ENCODE assay signal across 33 cellular contexts in genomic region chr14:105904379-105904778, GRCh38.
"Had no signal": no experiment of that assay in that cellular context is flagged by ENCODE, and none has a peak within 500 bp of the region (broad histone marks: within the 10 kb centered on the region; RNA-seq: fewer than 3 reads in every experiment).

No MANE protein-coding gene starts in this region.

- H2AFZ ChIP-seq: PC-9 had no signal

- H3K4me3 Mint-ChIP-seq: activated CD4-positive, alpha-beta T cell treated with anti-CD3 and anti-CD28 coated beads, Interleukin-2, amount 10 ng/mL, durations not matched to agents 24 days and 14 days; activated CD8-positive, alpha-beta T cell treated with anti-CD3 and anti-CD28 coated beads for 36 hours; activated naive CD4-positive, alpha-beta T cell treated with anti-CD3 and anti-CD28 coated beads, Interleukin-2, amount 50 U/mL, for 24 hours; activated naive CD8-positive, alpha-beta T cell treated with anti-CD3 and anti-CD28 coated beads, Interleukin-2, amount 10 ng/mL, durations not matched to agents 7 days and 5 days; activated T-cell treated with anti-CD3 and anti-CD28 coated beads, Interleukin-2, amount 50 U/mL, for 72 hours; activated T-helper 17 cell treated with anti-CD3 and anti-CD28 coated beads, Interleukin-2, amount 50 U/mL, for 72 hours had no signal

- H3K4me1 Mint-ChIP-seq: activated CD4-positive, alpha-beta T cell treated with anti-CD3 and anti-CD28 coated beads, Interleukin-2, amount 10 ng/mL, durations not matched to agents 24 days and 14 days; activated naive CD4-positive, alpha-beta T cell treated with anti-CD3 and anti-CD28 coated beads, Interleukin-2, amount 50 U/mL, for 24 hours; activated naive CD8-positive, alpha-beta T cell treated with anti-CD3 and anti-CD28 coated beads, Interleukin-2, amount 10 ng/mL, durations not matched to agents 7 days and 5 days; activated T-helper 17 cell treated with anti-CD3 and anti-CD28 coated beads, Interleukin-2, amount 50 U/mL, for 72 hours had no signal

- H3K27ac Mint-ChIP-seq: activated CD4-positive, alpha-beta T cell treated with anti-CD3 and anti-CD28 coated beads, Interleukin-2, amount 10 ng/mL, durations not matched to agents 24 days and 14 days; activated CD8-positive, alpha-beta T cell treated with anti-CD3 and anti-CD28 coated beads for 36 hours; activated naive CD4-positive, alpha-beta T cell treated with anti-CD3 and anti-CD28 coated beads, Interleukin-2, amount 50 U/mL, for 24 hours; activated naive CD8-positive, alpha-beta T cell treated with anti-CD3 and anti-CD28 coated beads, Interleukin-2, amount 10 ng/mL, durations not matched to agents 7 days and 5 days; activated T-cell treated with anti-CD3 and anti-CD28 coated beads, Interleukin-2, amount 50 U/mL, for 72 hours; activated T-helper 17 cell treated with anti-CD3 and anti-CD28 coated beads, Interleukin-2, amount 50 U/mL, for 72 hours had no signal

- H3K4me2 ChIP-seq: PC-9 had no signal

- H3K36me3 ChIP-seq: breast epithelium, MG63, SJCRH30, WERI-Rb-1 had no signal

- H3K4me3 ChIP-seq: body of pancreas, breast epithelium, K562, MG63, PC-9, SJCRH30, SK-N-MC had no signal

- H3K9me3 Mint-ChIP-seq: activated CD4-positive, alpha-beta T cell treated with anti-CD3 and anti-CD28 coated beads, Interleukin-2, amount 10 ng/mL, durations not matched to agents 24 days and 14 days; activated CD8-positive, alpha-beta T cell treated with anti-CD3 and anti-CD28 coated beads for 36 hours; activated naive CD4-positive, alpha-beta T cell treated with anti-CD3 and anti-CD28 coated beads, Interleukin-2, amount 50 U/mL, for 24 hours; activated naive CD8-positive, alpha-beta T cell treated with anti-CD3 and anti-CD28 coated beads, Interleukin-2, amount 10 ng/mL, durations not matched to agents 7 days and 5 days; activated T-cell treated with anti-CD3 and anti-CD28 coated beads, Interleukin-2, amount 50 U/mL, for 72 hours; activated T-helper 17 cell treated with anti-CD3 and anti-CD28 coated beads, Interleukin-2, amount 50 U/mL, for 72 hours had no signal

- DNase-seq: activated CD4-positive, alpha-beta T cell treated with anti-CD3 and anti-CD28 coated beads, Interleukin-2, amount 10 ng/mL, durations not matched to agents 24 days and 14 days; activated CD4-positive, alpha-beta T cell treated with anti-CD3 and anti-CD28 coated beads, Interleukin-2, amount 50 U/mL, for 4 hours; activated CD8-positive, alpha-beta T cell treated with anti-CD3 and anti-CD28 coated beads for 36 hours; activated effector memory CD4-positive, alpha-beta T cell treated with anti-CD3 and anti-CD28 coated beads, Interleukin-2, amount 50 U/mL, for 16 hours; activated naive CD4-positive, alpha-beta T cell treated with Interleukin-2 at 50 U/mL for 16 hours; activated naive CD8-positive, alpha-beta T cell treated with anti-CD3 and anti-CD28 coated beads, Interleukin-2, amount 10 ng/mL, durations not matched to agents 7 days and 5 days; activated T-cell treated with anti-CD3 and anti-CD28 coated beads, Interleukin-2, amount 50 U/mL, for 1 hour; activated T-cell treated with anti-CD3 and anti-CD28 coated beads, Interleukin-2, amount 50 U/mL, for 72 hours; amygdala; body of pancreas; caudate nucleus; Karpas-422; MG63; NCI-H1092; NCI-H1436 treated with DMSO at 0.1 percent for 48 hours; NCI-H1694 treated with DMSO at 0.1 percent for 48 hours; NCI-H2029; NCI-H2107; NCI-H2171; NCI-H510A; NCI-H526; NCI-H748 treated with DMSO at 0.1 percent for 48 hours; PC-9; SHP77; SJCRH30; T1000; WERI-Rb-1 had no signal

- H3K4me1 ChIP-seq: body of pancreas, breast epithelium, SJCRH30 had no signal

- FAIRE-seq: astrocyte, K562 had no signal

- ATAC-seq: activated CD8-positive, alpha-beta T cell treated with anti-CD3 and anti-CD28 coated beads for 36 hours; activated T-cell treated with anti-CD3 and anti-CD28 coated beads, Interleukin-2, amount 50 U/mL, for 72 hours; activated T-helper 17 cell treated with anti-CD3 and anti-CD28 coated beads, Interleukin-2, amount 50 U/mL, for 72 hours; body of pancreas; K562 had no signal

- H3K27ac ChIP-seq: body of pancreas, breast epithelium, PC-9, SJCRH30, SK-N-MC, WERI-Rb-1 had no signal

- H3K9me3 ChIP-seq: body of pancreas, MG63, SJCRH30 had no signal

- H3K27me3 ChIP-seq: body of pancreas, breast epithelium, MG63 had no signal

- H3K36me3 Mint-ChIP-seq: activated naive CD4-positive, alpha-beta T cell treated with anti-CD3 and anti-CD28 coated beads, Interleukin-2, amount 50 U/mL, for 24 hours; activated naive CD8-positive, alpha-beta T cell treated with anti-CD3 and anti-CD28 coated beads, Interleukin-2, amount 10 ng/mL, durations not matched to agents 7 days and 5 days had no signal
